In the genomic region with DNA sequence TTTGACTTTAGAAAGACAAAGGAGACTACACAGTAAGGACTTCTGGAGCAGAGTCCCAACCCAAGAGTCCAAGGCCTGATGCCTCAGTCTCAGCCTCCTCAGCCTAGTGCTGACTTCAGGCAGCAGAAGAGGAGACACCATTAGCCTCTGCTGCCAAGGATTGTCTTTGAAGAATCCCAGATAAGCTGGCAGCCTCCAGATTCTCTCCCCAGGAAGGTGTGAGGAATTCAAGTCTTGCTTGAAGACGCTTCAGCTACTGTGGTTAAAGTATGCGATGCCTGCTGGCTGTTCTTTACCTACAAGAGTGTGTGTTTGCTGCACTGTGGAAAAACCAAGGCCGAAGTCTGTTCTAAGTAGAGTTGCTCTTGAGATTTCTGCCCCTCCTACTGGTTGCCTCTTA, we compare ENCODE assay signal across 29 cellular contexts.
"Had no signal": no experiment of that assay in that cellular context is flagged by ENCODE, and none has a peak within 500 bp of the region (broad histone marks: within the 10 kb centered on the region; RNA-seq: fewer than 3 reads in every experiment).

No MANE protein-coding gene starts in this region.

- H3K27me3 Mint-ChIP-seq: activated CD4-positive, alpha-beta T cell treated with anti-CD3 and anti-CD28 coated beads, Interleukin-2, amount 10 ng/mL, durations not matched to agents 7 days and 5 days; activated CD8-positive, alpha-beta T cell treated with anti-CD3 and anti-CD28 coated beads for 36 hours; activated naive CD4-positive, alpha-beta T cell treated with anti-CD3 and anti-CD28 coated beads, Interleukin-2, amount 10 ng/mL, durations not matched to agents 7 days and 5 days; activated naive CD8-positive, alpha-beta T cell treated with anti-CD3 and anti-CD28 coated beads, Interleukin-2, amount 10 ng/mL, durations not matched to agents 7 days and 5 days; central memory CD8-positive, alpha-beta T cell; dendritic cell treated with granulocyte-macrophage colony-stimulating factor and Interleukin-4, amounts not matched to agents 40 ng/mL and 50 ng/mL, for 4 days had no signal

- DNase-seq: activated CD4-positive, alpha-beta T cell treated with anti-CD3 and anti-CD28 coated beads for 1 hour; activated CD4-positive, alpha-beta T cell treated with anti-CD3 and anti-CD28 coated beads for 4 hours; activated CD4-positive, alpha-beta T cell treated with anti-CD3 and anti-CD28 coated beads, Interleukin-2, amount 10 ng/mL, durations not matched to agents 7 days and 5 days; activated CD4-positive, alpha-beta T cell treated with anti-CD3 and anti-CD28 coated beads, Interleukin-2, amount 50 U/mL, for 48 hours; activated CD8-positive, alpha-beta memory T cell treated with anti-CD3 and anti-CD28 coated beads for 24 hours; activated CD8-positive, alpha-beta T cell treated with anti-CD3 and anti-CD28 coated beads for 36 hours; activated effector memory CD4-positive, alpha-beta T cell treated with anti-CD3 and anti-CD28 coated beads, Interleukin-2, amount 50 U/mL, for 16 hours; activated naive CD4-positive, alpha-beta T cell; activated naive CD4-positive, alpha-beta T cell treated with anti-CD3 and anti-CD28 coated beads, Interleukin-2, amount 10 ng/mL, durations not matched to agents 7 days and 5 days; activated naive CD8-positive, alpha-beta T cell treated with anti-CD3 and anti-CD28 coated beads, Interleukin-2, amount 10 ng/mL, durations not matched to agents 7 days and 5 days; activated T-cell treated with anti-CD3 and anti-CD28 coated beads, Interleukin-2, amount 50 U/mL, for 4 hours; brain microvascular endothelial cell; dorsolateral prefrontal cortex; effector memory CD4-positive, alpha-beta T cell; erythroblast; foreskin keratinocyte; gastrocnemius medialis; glutamatergic neuron; heart left ventricle; T-helper 2 cell had no signal

- H3K27ac ChIP-seq: brain microvascular endothelial cell, coronary artery, dorsolateral prefrontal cortex, esophagus muscularis mucosa, foreskin keratinocyte, gastrocnemius medialis, heart left ventricle, VCaP had no signal

- H3K27me3 ChIP-seq: brain microvascular endothelial cell, dorsolateral prefrontal cortex, esophagus muscularis mucosa, gastrocnemius medialis, heart left ventricle had no signal

- H3K4me3 ChIP-seq: coronary artery, dorsolateral prefrontal cortex, esophagus muscularis mucosa, gastrocnemius medialis, heart left ventricle had no signal

- H3K4me1 ChIP-seq: esophagus muscularis mucosa, foreskin keratinocyte, gastrocnemius medialis, heart left ventricle had no signal

- ATAC-seq: activated CD8-positive, alpha-beta T cell treated with anti-CD3 and anti-CD28 coated beads for 36 hours; activated naive CD4-positive, alpha-beta T cell treated with anti-CD3 and anti-CD28 coated beads, Interleukin-2, amount 50 U/mL, for 72 hours; activated T-cell treated with anti-CD3 and anti-CD28 coated beads, Interleukin-2, amount 50 U/mL, for 4 hours; foreskin keratinocyte; gastrocnemius medialis; heart left ventricle; WTC11 had no signal

- H3K9me3 ChIP-seq: esophagus muscularis mucosa, gastrocnemius medialis, heart left ventricle had no signal

- H3K4me1 Mint-ChIP-seq: activated CD4-positive, alpha-beta T cell treated with anti-CD3 and anti-CD28 coated beads, Interleukin-2, amount 10 ng/mL, durations not matched to agents 7 days and 5 days; activated naive CD4-positive, alpha-beta T cell treated with anti-CD3 and anti-CD28 coated beads, Interleukin-2, amount 10 ng/mL, durations not matched to agents 7 days and 5 days; activated naive CD8-positive, alpha-beta T cell treated with anti-CD3 and anti-CD28 coated beads, Interleukin-2, amount 10 ng/mL, durations not matched to agents 7 days and 5 days; central memory CD8-positive, alpha-beta T cell had no signal

- H3K36me3 ChIP-seq: brain microvascular endothelial cell, esophagus muscularis mucosa, gastrocnemius medialis, heart left ventricle had no signal

- H3K4me3 Mint-ChIP-seq: activated CD4-positive, alpha-beta T cell treated with anti-CD3 and anti-CD28 coated beads, Interleukin-2, amount 10 ng/mL, durations not matched to agents 7 days and 5 days; activated CD8-positive, alpha-beta T cell treated with anti-CD3 and anti-CD28 coated beads for 36 hours; activated naive CD4-positive, alpha-beta T cell treated with anti-CD3 and anti-CD28 coated beads, Interleukin-2, amount 10 ng/mL, durations not matched to agents 7 days and 5 days; activated naive CD8-positive, alpha-beta T cell treated with anti-CD3 and anti-CD28 coated beads, Interleukin-2, amount 10 ng/mL, durations not matched to agents 7 days and 5 days; activated T-cell treated with anti-CD3 and anti-CD28 coated beads, Interleukin-2, amount 50 U/mL, for 4 hours; activated T-helper 1 cell treated with anti-CD3 and anti-CD28 coated beads, Interleukin-12 subunit alpha, Interleukin-12 subunit beta, Interleukin-2, Interleukin-4 antibody, amounts not matched to agents 30 ng/mL and 10 ng/mL and 1 ng/mL, durations not matched to agents 14 hours and 24 hours and 36 hours; central memory CD8-positive, alpha-beta T cell; dendritic cell treated with granulocyte-macrophage colony-stimulating factor and Interleukin-4, amounts not matched to agents 40 ng/mL and 50 ng/mL, for 4 days; WTC11 had no signal

- H3K36me3 Mint-ChIP-seq: activated naive CD4-positive, alpha-beta T cell treated with anti-CD3 and anti-CD28 coated beads, Interleukin-2, amount 10 ng/mL, durations not matched to agents 7 days and 5 days; activated naive CD4-positive, alpha-beta T cell treated with anti-CD3 and anti-CD28 coated beads, Interleukin-2, amount 50 U/mL, for 72 hours; activated naive CD8-positive, alpha-beta T cell treated with anti-CD3 and anti-CD28 coated beads, Interleukin-2, amount 10 ng/mL, durations not matched to agents 7 days and 5 days had no signal

- H3K9me3 Mint-ChIP-seq: activated CD4-positive, alpha-beta T cell treated with anti-CD3 and anti-CD28 coated beads, Interleukin-2, amount 10 ng/mL, durations not matched to agents 7 days and 5 days; activated CD8-positive, alpha-beta T cell treated with anti-CD3 and anti-CD28 coated beads for 36 hours; activated naive CD4-positive, alpha-beta T cell treated with anti-CD3 and anti-CD28 coated beads, Interleukin-2, amount 10 ng/mL, durations not matched to agents 7 days and 5 days; activated naive CD8-positive, alpha-beta T cell treated with anti-CD3 and anti-CD28 coated beads, Interleukin-2, amount 10 ng/mL, durations not matched to agents 7 days and 5 days; activated T-cell treated with anti-CD3 and anti-CD28 coated beads, Interleukin-2, amount 50 U/mL, for 4 hours; activated T-helper 1 cell treated with anti-CD3 and anti-CD28 coated beads, Interleukin-12 subunit alpha, Interleukin-12 subunit beta, Interleukin-2, Interleukin-4 antibody, amounts not matched to agents 30 ng/mL and 10 ng/mL and 1 ng/mL, durations not matched to agents 14 hours and 24 hours and 36 hours; activated T-helper 2 cell treated with anti-CD3 and anti-CD28 coated beads, Interferon-gamma antibody, Interleukin-2, Interleukin-4, amounts not matched to agents 10 μg/mL and 5 μg/mL and 100 μg/mL, durations not matched to agents 14 hours and 24 hours and 36 hours; central memory CD8-positive, alpha-beta T cell; dendritic cell treated with granulocyte-macrophage colony-stimulating factor and Interleukin-4, amounts not matched to agents 40 ng/mL and 50 ng/mL, for 4 days had no signal

- H3K27ac Mint-ChIP-seq: activated CD4-positive, alpha-beta T cell treated with anti-CD3 and anti-CD28 coated beads, Interleukin-2, amount 10 ng/mL, durations not matched to agents 7 days and 5 days; activated CD8-positive, alpha-beta T cell treated with anti-CD3 and anti-CD28 coated beads for 36 hours; activated naive CD4-positive, alpha-beta T cell treated with anti-CD3 and anti-CD28 coated beads, Interleukin-2, amount 10 ng/mL, durations not matched to agents 7 days and 5 days; activated naive CD4-positive, alpha-beta T cell treated with anti-CD3 and anti-CD28 coated beads, Interleukin-2, amount 50 U/mL, for 72 hours; activated naive CD8-positive, alpha-beta T cell treated with anti-CD3 and anti-CD28 coated beads, Interleukin-2, amount 10 ng/mL, durations not matched to agents 7 days and 5 days; activated T-helper 1 cell treated with anti-CD3 and anti-CD28 coated beads, Interleukin-12 subunit alpha, Interleukin-12 subunit beta, Interleukin-2, Interleukin-4 antibody, amounts not matched to agents 30 ng/mL and 10 ng/mL and 1 ng/mL, durations not matched to agents 14 hours and 24 hours and 36 hours; activated T-helper 2 cell treated with anti-CD3 and anti-CD28 coated beads, Interferon-gamma antibody, Interleukin-2, Interleukin-4, amounts not matched to agents 10 μg/mL and 5 μg/mL and 100 μg/mL, durations not matched to agents 14 hours and 24 hours and 36 hours; dendritic cell treated with granulocyte-macrophage colony-stimulating factor and Interleukin-4, amounts not matched to agents 40 ng/mL and 50 ng/mL, for 4 days; WTC11 had no signal
